In the genomic region with DNA sequence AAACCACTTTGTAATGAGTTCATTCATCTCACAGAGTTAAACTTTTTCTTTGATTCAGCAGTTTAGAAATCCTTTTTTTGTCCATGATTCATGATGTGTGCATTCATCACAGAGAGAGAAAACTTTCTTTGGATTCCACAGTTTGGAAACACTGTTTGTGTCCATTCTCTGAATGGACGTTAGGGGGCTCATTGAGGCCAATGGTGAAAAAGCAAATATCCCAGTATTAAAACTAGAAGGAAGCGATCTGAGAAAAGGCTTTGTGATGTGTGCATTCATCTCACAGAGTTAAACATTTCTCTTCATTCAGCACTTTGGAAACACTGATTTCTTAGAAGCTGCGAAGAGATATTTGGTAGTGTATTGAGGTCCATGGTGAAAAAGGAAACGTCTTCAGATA, we compare ENCODE assay signal across 25 cellular contexts.
DNase-seq lines count a peak whose midpoint lies in the region; ATAC-seq, FAIRE-seq and TF ChIP-seq lines count a peak whose summit lies in the region.
"Had no signal": no experiment of that assay in that cellular context is flagged by ENCODE, and none has a peak within 500 bp of the region (broad histone marks: within the 10 kb centered on the region; RNA-seq: fewer than 3 reads in every experiment).

No MANE protein-coding gene starts in this region.

- H4K8ac ChIP-seq in neuronal stem cell (ENCODE audit: low read depth, low read length) = no peak overlapping the region

- no peak overlapping the region for H3K14ac ChIP-seq in neuronal stem cell (ENCODE audit: low read length)

- H3K36me3 ChIP-seq in SK-N-SH (replicated peaks in 1 of 2; ENCODE audit: control insufficient read depth in 1 of 2, insufficient read depth in 2 of 2, low read length in 1 of 2) (no peaks in the 10 kb centered on the region), small intestine (ENCODE audit: control insufficient read depth in 2 of 2, insufficient read depth in 2 of 2, low read length in 2 of 2) (no peaks in the 10 kb centered on the region), neuronal stem cell (replicated peaks in 1 of 2; ENCODE audit: control insufficient read depth in 2 of 2, insufficient read depth in 2 of 2, low read length in 2 of 2) (no peaks in the 10 kb centered on the region)

- H3K4ac ChIP-seq in neuronal stem cell (ENCODE audit: low read length) = no peak overlapping the region

- no peaks in the 10 kb centered on the region for H3F3A ChIP-seq in SK-N-SH (replicated peaks; ENCODE audit: insufficient read depth)

- H3K9ac ChIP-seq in SK-N-SH = no peak overlapping the region
- no peak overlapping the region for H3K9ac ChIP-seq in neuronal stem cell (ENCODE audit: low read depth, low read length, poor library complexity)
- H3K9ac ChIP-seq: KMS-11 had no signal

- no peak overlapping the region for H2AK5ac ChIP-seq in neuronal stem cell (ENCODE audit: low read depth, low read length)

- H3K23ac ChIP-seq in neuronal stem cell (ENCODE audit: low read depth, low read length, poor library complexity) = no peak overlapping the region

- ATAC-seq in SK-N-SH treated with all-trans-retinoic acid at 6 μM for 48 hours (no peak), GM18909 (IDR thresholded peaks at IDR 0.05; ENCODE audit: poor library complexity, unreplicated experiment) (no peak)
- ATAC-seq: HCT116 had no signal

- H2BK15ac ChIP-seq in neuronal stem cell (ENCODE audit: low read length) = no peak overlapping the region

- POLR2A ChIA-PET in SK-N-SH (lab: Yijun Ruan, JAX) = no interaction called here

- TF ChIP-seq CTCF in SK-N-SH (IDR thresholded peaks at IDR 0.05) (0 out of 2 replicates have a peak, but pooled peaks have one; percentile 10), NB4 (IDR thresholded peaks at IDR 0.05; ENCODE audit: low read depth, low read length) (peak; percentile 27)

- no peak for FAIRE-seq in small intestine (lab: Jason Lieb, UNC)
- FAIRE-seq: A204.1, GM19239, H1, HTR-8/SVneo had no signal

- no peak overlapping the region for H2BK12ac ChIP-seq in neuronal stem cell (ENCODE audit: low read length)

- WGBS in SK-N-SH (ENCODE audit: low lambda C conversion rate) = 10% methylated on average over 4 of the region's 4 CpGs
- WGBS in small intestine, 3 donors = 53 to 66% (median 56%) methylated on average over 4 of the region's 4 CpGs
- no CpG with 5 or more reads among the region's 4 CpGs for WGBS in neuronal stem cell (ENCODE audit: extremely low coverage in 2 of 2, insufficient read length in 2 of 2, insufficient replicate concordance in 1 of 2), 2 donors

- H3K27me3 ChIP-seq in SK-N-SH (ENCODE audit: insufficient read depth) (no peaks in the 10 kb centered on the region), small intestine (ENCODE audit: control insufficient read depth in 2 of 2, insufficient read depth in 2 of 2, low read length in 2 of 2) (no peaks in the 10 kb centered on the region), neuronal stem cell (ENCODE audit: control insufficient read depth in 3 of 3, insufficient read depth in 3 of 3, low read depth in 1 of 3, low read length in 3 of 3) (no peaks in the 10 kb centered on the region)

- H3K79me2 ChIP-seq in SK-N-SH (ENCODE audit: insufficient read depth) = no peaks in the 10 kb centered on the region

- H3K4me2 ChIP-seq in SK-N-SH (no peak overlapping the region), neuronal stem cell (ENCODE audit: insufficient read depth, low read length, poor library complexity, severe bottlenecking) (no peak overlapping the region)
- H3K4me2 ChIP-seq: KMS-11 had no signal

- H3K9me2 ChIP-seq in SK-N-SH = no peaks in the 10 kb centered on the region

- H2AFZ ChIP-seq in SK-N-SH (ENCODE audit: low read depth) = no peak overlapping the region
- no peak overlapping the region for H2AFZ ChIP-seq in neuronal stem cell (ENCODE audit: low read length)

- TF ChIP-seq POLR2A in NB4 (IDR thresholded peaks at IDR 0.05; ENCODE audit: extremely low read depth, insufficient read length) = no peak

- H4K20me1 ChIP-seq in SK-N-SH (ENCODE audit: insufficient read depth) = no peaks in the 10 kb centered on the region

- no peak overlapping the region for H3K4me3 ChIP-seq in SK-N-SH (ENCODE audit: low read depth in 2 of 2, low read length in 1 of 2)
- no peak overlapping the region for H3K4me3 ChIP-seq in NB4 (ENCODE audit: low read depth, low read length)
- H3K4me3 ChIP-seq in small intestine (ENCODE audit: low read depth in 1 of 2, low read length in 2 of 2) = no peak overlapping the region
- H3K4me3 ChIP-seq in neuronal stem cell (ENCODE audit: low read length in 2 of 2) = no peak overlapping the region

- no peaks in the 10 kb centered on the region for H3K79me1 ChIP-seq in neuronal stem cell (ENCODE audit: low read depth, low read length)

- H2BK120ac ChIP-seq in neuronal stem cell (ENCODE audit: low read depth, low read length) = no peak overlapping the region

- DNase-seq in SK-N-SH (no peak), NB4 (ENCODE audit: low read depth) (peak; percentile 1), RPMI8226 (peak; percentile 6), NCI-H1105 treated with DMSO at 0.1 percent for 48 hours (lab: John Stamatoyannopoulos, UW) (no peak), small intestine (no peak), neuronal stem cell (ENCODE audit: low spot score) (no peak)
- DNase-seq: GDM1; IMR-90; NCI-H1048; NCI-H1436 treated with DMSO at 0.1 percent for 48 hours; NCI-H1930; NCI-H2227 treated with DMSO at 0.1 percent for 48 hours; NCI-H510A; NCI-H748 treated with DMSO at 0.1 percent for 48 hours; NK-92 treated with Interleukin-12 subunit alpha and Interleukin-12 subunit beta, amount 100 ng/mL, for 24 hours; SIG-M5; T1000 had no signal

- H3K27ac ChIP-seq in SK-N-SH (ENCODE audit: low read depth in 2 of 2, low read length in 1 of 2) (no peak overlapping the region), small intestine (ENCODE audit: low read depth in 1 of 2, low read length in 1 of 2) (no peak overlapping the region), neuronal stem cell (replicated peaks; ENCODE audit: low read length) (no peak overlapping the region)
- H3K27ac ChIP-seq: KMS-11 had no signal

- H3K18ac ChIP-seq in neuronal stem cell (ENCODE audit: low read length) = no peak overlapping the region

- CTCF ChIA-PET in SK-N-SH (lab: Yijun Ruan, JAX) = no interaction called here

- H3K4me1 ChIP-seq in SK-N-SH (ENCODE audit: control insufficient read depth in 1 of 2, insufficient read depth in 2 of 2, low read depth in 1 of 2, low read length in 1 of 2) = no peaks in the 10 kb centered on the region
- H3K4me1 ChIP-seq in small intestine (ENCODE audit: control insufficient read depth in 2 of 2, insufficient read depth in 1 of 2, low read depth in 1 of 2, low read length in 1 of 2) = no peaks in the 10 kb centered on the region
- H3K4me1 ChIP-seq in neuronal stem cell (ENCODE audit: control insufficient read depth in 2 of 2, insufficient read depth in 1 of 2, low read depth in 1 of 2, low read length in 2 of 2) = no peaks in the 10 kb centered on the region

- H3K9me3 ChIP-seq in SK-N-SH (peaks cover 5% of the 10 kb centered on the region; the same call in 1 of the 2 replicates), small intestine (ENCODE audit: control insufficient read depth, low read depth) (no peaks in the 10 kb centered on the region), neuronal stem cell (replicated peaks in 1 of 2; ENCODE audit: control insufficient read depth in 2 of 2, insufficient read depth in 1 of 2, low read depth in 1 of 2, low read length in 2 of 2) (peaks cover 0 to 2% of the 10 kb centered on the region in 2 donors)

- TF ChIP-seq EP300 in SK-N-SH (IDR thresholded peaks at IDR 0.05; ENCODE audit: borderline replicate concordance in 1 of 2, low read depth in 1 of 2, low read length in 1 of 2) = no peak

- no peak overlapping the region for H4K91ac ChIP-seq in neuronal stem cell (ENCODE audit: low read depth, low read length, poor library complexity)

- H2BK5ac ChIP-seq in neuronal stem cell (ENCODE audit: low read length) = no peak overlapping the region

- TF ChIP-seq RAD21 in SK-N-SH (IDR thresholded peaks at IDR 0.05; ENCODE audit: low read length) = no peak

TF ChIP-seq in SK-N-SH, 30 proteins besides CTCF, POLR2A, EP300 and RAD21 (continues in another document):
- TF ChIP-seq NRF1 (IDR thresholded peaks at IDR 0.05; ENCODE audit: low read depth, low read length) (no peak), CHD2 (IDR thresholded peaks at IDR 0.05; ENCODE audit: low read length, partially characterized antibody) (no peak), GATA2 (CRISPR knock-in tag; IDR thresholded peaks at IDR 0.05) (no peak), RXRA (IDR thresholded peaks at IDR 0.05; ENCODE audit: borderline replicate concordance, low read depth) (no peak), ELF1 (IDR thresholded peaks at IDR 0.05) (no peak), TCF12 (IDR thresholded peaks at IDR 0.05) (no peak), FOSL2 (IDR thresholded peaks at IDR 0.05; ENCODE audit: borderline replicate concordance, low read depth) (no peak), RCOR1 (IDR thresholded peaks at IDR 0.05; ENCODE audit: low read length) (no peak), MXI1 (IDR thresholded peaks at IDR 0.05; ENCODE audit: low read depth, low read length) (no peak)

TF ChIP-seq in SK-N-SH treated with all-trans-retinoic acid at 6 μM for 48 hours, 23 proteins besides CTCF, POLR2A, EP300 and RAD21 (continues in another document):
- TF ChIP-seq ESRRG (CRISPR knock-in tag; IDR thresholded peaks at IDR 0.05) (no peak), ZC3H10 (CRISPR knock-in tag; IDR thresholded peaks at IDR 0.05) (no peak), ZFP30 (CRISPR knock-in tag; IDR thresholded peaks at IDR 0.05) (no peak), SNAI2 (CRISPR knock-in tag; IDR thresholded peaks at IDR 0.05) (no peak)
- TF ChIP-seq, protein P1, sequence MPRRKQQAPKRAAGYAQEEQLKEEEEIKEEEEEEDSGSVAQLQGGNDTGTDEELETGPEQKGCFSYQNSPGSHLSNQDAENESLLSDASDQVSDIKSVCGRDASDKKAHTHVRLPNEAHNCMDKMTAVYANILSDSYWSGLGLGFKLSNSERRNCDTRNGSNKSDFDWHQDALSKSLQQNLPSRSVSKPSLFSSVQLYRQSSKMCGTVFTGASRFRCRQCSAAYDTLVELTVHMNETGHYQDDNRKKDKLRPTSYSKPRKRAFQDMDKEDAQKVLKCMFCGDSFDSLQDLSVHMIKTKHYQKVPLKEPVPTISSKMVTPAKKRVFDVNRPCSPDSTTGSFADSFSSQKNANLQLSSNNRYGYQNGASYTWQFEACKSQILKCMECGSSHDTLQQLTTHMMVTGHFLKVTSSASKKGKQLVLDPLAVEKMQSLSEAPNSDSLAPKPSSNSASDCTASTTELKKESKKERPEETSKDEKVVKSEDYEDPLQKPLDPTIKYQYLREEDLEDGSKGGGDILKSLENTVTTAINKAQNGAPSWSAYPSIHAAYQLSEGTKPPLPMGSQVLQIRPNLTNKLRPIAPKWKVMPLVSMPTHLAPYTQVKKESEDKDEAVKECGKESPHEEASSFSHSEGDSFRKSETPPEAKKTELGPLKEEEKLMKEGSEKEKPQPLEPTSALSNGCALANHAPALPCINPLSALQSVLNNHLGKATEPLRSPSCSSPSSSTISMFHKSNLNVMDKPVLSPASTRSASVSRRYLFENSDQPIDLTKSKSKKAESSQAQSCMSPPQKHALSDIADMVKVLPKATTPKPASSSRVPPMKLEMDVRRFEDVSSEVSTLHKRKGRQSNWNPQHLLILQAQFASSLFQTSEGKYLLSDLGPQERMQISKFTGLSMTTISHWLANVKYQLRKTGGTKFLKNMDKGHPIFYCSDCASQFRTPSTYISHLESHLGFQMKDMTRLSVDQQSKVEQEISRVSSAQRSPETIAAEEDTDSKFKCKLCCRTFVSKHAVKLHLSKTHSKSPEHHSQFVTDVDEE (CRISPR knock-in tag; IDR thresholded peaks at IDR 0.05) = no peak

Comparison
In these comparisons a context has a peak if more than half of its experiments do, and no peak if none do; other contexts are left out.
1. DNase-seq: peak in NB4 (single experiment) and RPMI8226 (single experiment); none in SK-N-SH (single experiment), NCI-H1105 treated with DMSO at 0.1 percent for 48 hours (single experiment), small intestine (single experiment) and neuronal stem cell (single experiment).